ENCODE assay signal across 8 cellular contexts in the genomic region with DNA sequence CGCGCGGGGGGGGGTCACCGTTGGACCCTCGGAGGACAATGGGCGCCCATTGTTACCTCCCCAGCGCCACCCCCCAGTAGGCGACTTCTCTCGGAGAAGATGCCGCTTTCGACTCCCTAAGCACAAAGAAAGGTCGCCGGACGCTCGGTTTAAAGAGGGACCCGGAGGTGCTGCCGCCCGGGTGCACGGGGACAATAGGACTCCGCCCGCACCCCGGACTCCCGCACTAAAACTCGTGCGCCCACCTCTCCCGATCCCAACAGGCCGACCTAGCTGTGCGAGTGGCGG. TPM values are rescaled to one million over a fixed set of nuclear protein-coding genes. Genes with fewer than 3 reads are reported as not detected.
DNase-seq lines count a peak whose midpoint lies in the region; ATAC-seq and TF ChIP-seq lines count a peak whose summit lies in the region.

No MANE protein-coding gene starts in this region.

- ATAC-seq in SK-N-SH treated with all-trans-retinoic acid at 6 μM for 48 hours: peak; percentile 12; the same call in 2 of the 3 replicates

- no peaks in the 10 kb centered on the region for H4K20me1 ChIP-seq in fibroblast of lung (ENCODE audit: control insufficient read depth, extremely low read depth, insufficient read depth, low read length)

- in situ Hi-C loops in KBM-7 (cut with MboI; ENCODE audit: low pct_unique_long_range_greater_than_20kb, low sequenced_read_pairs): no loop called here

- no peaks in the 10 kb centered on the region for H3K9me3 ChIP-seq in fibroblast of lung (ENCODE audit: control insufficient read depth, insufficient read depth, low read depth, low read length)

- H3K36me3 ChIP-seq in fibroblast of lung (ENCODE audit: control insufficient read depth, insufficient read depth, low read length): peaks cover 2% of the 10 kb centered on the region

- peak overlapping the region; percentile 50 for H3K9ac ChIP-seq in fibroblast of lung (ENCODE audit: insufficient read depth, low read length)

- H2AFZ ChIP-seq in fibroblast of lung (ENCODE audit: low read length): peak overlapping the region; percentile 19

- DNase-seq in GM12864 (ENCODE audit: low read depth) (no peak), HFF-Myc (ENCODE audit: extremely low read depth, low read depth) (no peak), fibroblast of lung (ENCODE audit: low read depth in 2 of 2) (no peak), retinal pigment epithelial cell (ENCODE audit: low read depth) (no peak), DMS79 (lab: John Stamatoyannopoulos, UW) (no peak), NCI-H1436 treated with DMSO at 0.1 percent for 48 hours (lab: John Stamatoyannopoulos, UW) (no peak), KBM-7 (no peak)

- H3K27me3 ChIP-seq in fibroblast of lung (ENCODE audit: control insufficient read depth, insufficient read depth, low read length): no peaks in the 10 kb centered on the region

- H3K27ac ChIP-seq in fibroblast of lung (ENCODE audit: insufficient read depth, low read length): peak overlapping the region; percentile 46

- peaks cover 2% of the 10 kb centered on the region for H3K4me1 ChIP-seq in fibroblast of lung (ENCODE audit: control insufficient read depth, extremely low read depth, insufficient read depth, low read length)

- H3K4me3 ChIP-seq in GM12864 (ENCODE audit: low read depth, low read length) (peak overlapping the region; percentile 91), HFF-Myc (replicated peaks; ENCODE audit: low read depth, low read length) (peak overlapping the region; percentile 71), fibroblast of lung (replicated peaks in 1 of 4; ENCODE audit: control extremely low read depth in 1 of 4, insufficient read depth in 1 of 4, low read depth in 3 of 4, low read length in 4 of 4) (peak overlapping the region; percentile 61 to 94 (median 82)), retinal pigment epithelial cell (ENCODE audit: low read length) (peak overlapping the region; percentile 88)

- TF ChIP-seq CTCF in GM12864 (IDR thresholded peaks at IDR 0.05; ENCODE audit: low read depth, low read length, missing control alignments) (no peak), HFF-Myc (IDR thresholded peaks at IDR 0.05; ENCODE audit: low read depth, low read length, missing control alignments) (no peak), fibroblast of lung (conservative IDR thresholded peaks at IDR 0.05 in 1 of 2, IDR thresholded peaks at IDR 0.05 in 1 of 2; ENCODE audit: low read depth in 1 of 2, low read length in 2 of 2) (no peak), retinal pigment epithelial cell (conservative IDR thresholded peaks at IDR 0.05; ENCODE audit: low read depth, low read length) (no peak)

- peaks cover 47% of the 10 kb centered on the region for H3K79me2 ChIP-seq in fibroblast of lung (ENCODE audit: control insufficient read depth, insufficient read depth, low read length)

- H3K4me2 ChIP-seq in fibroblast of lung (ENCODE audit: extremely low read depth, insufficient read depth, low read length): peak overlapping the region; percentile 73

TF ChIP-seq in SK-N-SH treated with all-trans-retinoic acid at 6 μM for 48 hours, 23 proteins besides CTCF, POLR2A, EP300 and RAD21:
- TF ChIP-seq ZC3H10 (CRISPR knock-in tag; IDR thresholded peaks at IDR 0.05) (no peak), ZNF70 (CRISPR knock-in tag; IDR thresholded peaks at IDR 0.05) (no peak), ZNF8 (CRISPR knock-in tag; IDR thresholded peaks at IDR 0.05) (no peak), ISL1 (CRISPR knock-in tag; IDR thresholded peaks at IDR 0.05) (no peak), PPARA (CRISPR knock-in tag; IDR thresholded peaks at IDR 0.05; ENCODE audit: borderline replicate concordance) (no peak), CSDC2 (CRISPR knock-in tag; IDR thresholded peaks at IDR 0.05) (no peak), GLIS3 (CRISPR knock-in tag; IDR thresholded peaks at IDR 0.05) (0 out of 2 replicates have a peak, but pooled peaks have one; percentile 47), OSR1 (CRISPR knock-in tag; IDR thresholded peaks at IDR 0.05) (no peak), ZFP3 (CRISPR knock-in tag; IDR thresholded peaks at IDR 0.05) (no peak), BACH2 (CRISPR knock-in tag; IDR thresholded peaks at IDR 0.05; ENCODE audit: borderline replicate concordance) (no peak), TCF4 (CRISPR knock-in tag; IDR thresholded peaks at IDR 0.05; ENCODE audit: borderline replicate concordance) (no peak), TOX (CRISPR knock-in tag; IDR thresholded peaks at IDR 0.05; ENCODE audit: borderline replicate concordance) (no peak)
- TF ChIP-seq, protein P1, sequence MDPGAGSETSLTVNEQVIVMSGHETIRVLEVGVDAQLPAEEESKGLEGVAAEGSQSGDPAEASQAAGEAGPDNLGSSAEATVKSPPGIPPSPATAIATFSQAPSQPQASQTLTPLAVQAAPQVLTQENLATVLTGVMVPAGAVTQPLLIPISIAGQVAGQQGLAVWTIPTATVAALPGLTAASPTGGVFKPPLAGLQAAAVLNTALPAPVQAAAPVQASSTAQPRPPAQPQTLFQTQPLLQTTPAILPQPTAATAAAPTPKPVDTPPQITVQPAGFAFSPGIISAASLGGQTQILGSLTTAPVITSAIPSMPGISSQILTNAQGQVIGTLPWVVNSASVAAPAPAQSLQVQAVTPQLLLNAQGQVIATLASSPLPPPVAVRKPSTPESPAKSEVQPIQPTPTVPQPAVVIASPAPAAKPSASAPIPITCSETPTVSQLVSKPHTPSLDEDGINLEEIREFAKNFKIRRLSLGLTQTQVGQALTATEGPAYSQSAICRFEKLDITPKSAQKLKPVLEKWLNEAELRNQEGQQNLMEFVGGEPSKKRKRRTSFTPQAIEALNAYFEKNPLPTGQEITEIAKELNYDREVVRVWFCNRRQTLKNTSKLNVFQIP (CRISPR knock-in tag; IDR thresholded peaks at IDR 0.05; ENCODE audit: borderline replicate concordance, low read depth): no peak
- TF ChIP-seq, protein P2, sequence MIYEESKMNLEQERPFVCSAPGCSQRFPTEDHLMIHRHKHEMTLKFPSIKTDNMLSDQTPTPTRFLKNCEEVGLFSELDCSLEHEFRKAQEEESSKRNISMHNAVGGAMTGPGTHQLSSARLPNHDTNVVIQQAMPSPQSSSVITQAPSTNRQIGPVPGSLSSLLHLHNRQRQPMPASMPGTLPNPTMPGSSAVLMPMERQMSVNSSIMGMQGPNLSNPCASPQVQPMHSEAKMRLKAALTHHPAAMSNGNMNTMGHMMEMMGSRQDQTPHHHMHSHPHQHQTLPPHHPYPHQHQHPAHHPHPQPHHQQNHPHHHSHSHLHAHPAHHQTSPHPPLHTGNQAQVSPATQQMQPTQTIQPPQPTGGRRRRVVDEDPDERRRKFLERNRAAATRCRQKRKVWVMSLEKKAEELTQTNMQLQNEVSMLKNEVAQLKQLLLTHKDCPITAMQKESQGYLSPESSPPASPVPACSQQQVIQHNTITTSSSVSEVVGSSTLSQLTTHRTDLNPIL (CRISPR knock-in tag; IDR thresholded peaks at IDR 0.05; ENCODE audit: low read depth): no peak
- TF ChIP-seq, protein P3, sequence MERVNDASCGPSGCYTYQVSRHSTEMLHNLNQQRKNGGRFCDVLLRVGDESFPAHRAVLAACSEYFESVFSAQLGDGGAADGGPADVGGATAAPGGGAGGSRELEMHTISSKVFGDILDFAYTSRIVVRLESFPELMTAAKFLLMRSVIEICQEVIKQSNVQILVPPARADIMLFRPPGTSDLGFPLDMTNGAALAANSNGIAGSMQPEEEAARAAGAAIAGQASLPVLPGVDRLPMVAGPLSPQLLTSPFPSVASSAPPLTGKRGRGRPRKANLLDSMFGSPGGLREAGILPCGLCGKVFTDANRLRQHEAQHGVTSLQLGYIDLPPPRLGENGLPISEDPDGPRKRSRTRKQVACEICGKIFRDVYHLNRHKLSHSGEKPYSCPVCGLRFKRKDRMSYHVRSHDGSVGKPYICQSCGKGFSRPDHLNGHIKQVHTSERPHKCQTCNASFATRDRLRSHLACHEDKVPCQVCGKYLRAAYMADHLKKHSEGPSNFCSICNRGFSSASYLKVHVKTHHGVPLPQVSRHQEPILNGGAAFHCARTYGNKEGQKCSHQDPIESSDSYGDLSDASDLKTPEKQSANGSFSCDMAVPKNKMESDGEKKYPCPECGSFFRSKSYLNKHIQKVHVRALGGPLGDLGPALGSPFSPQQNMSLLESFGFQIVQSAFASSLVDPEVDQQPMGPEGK (CRISPR knock-in tag; IDR thresholded peaks at IDR 0.05; ENCODE audit: borderline replicate concordance): peak; percentile 62; the same call in 1 of the 2 replicates
TF ChIP-seq in SK-N-SH treated with all-trans-retinoic acid at 6 μM for 48 hours: peak in this region for 2.

RNA-seq across cellular contexts. Expression of a gene that starts 0.3 kb away (rescaled TPM):
- 5.6 and 19.2 TPM in 2 replicates for total RNA-seq in fibroblast of lung
- polyA plus RNA-seq in fibroblast of lung: 103 and 328 TPM in 2 replicates
- 43.4 and 145 TPM in 2 replicates for polyA plus RNA-seq in fibroblast of lung (2012)
- polyA minus RNA-seq in fibroblast of lung (ENCODE audit: low replicate concordance): 170 and 335 TPM in 2 replicates
